In the genomic region with DNA sequence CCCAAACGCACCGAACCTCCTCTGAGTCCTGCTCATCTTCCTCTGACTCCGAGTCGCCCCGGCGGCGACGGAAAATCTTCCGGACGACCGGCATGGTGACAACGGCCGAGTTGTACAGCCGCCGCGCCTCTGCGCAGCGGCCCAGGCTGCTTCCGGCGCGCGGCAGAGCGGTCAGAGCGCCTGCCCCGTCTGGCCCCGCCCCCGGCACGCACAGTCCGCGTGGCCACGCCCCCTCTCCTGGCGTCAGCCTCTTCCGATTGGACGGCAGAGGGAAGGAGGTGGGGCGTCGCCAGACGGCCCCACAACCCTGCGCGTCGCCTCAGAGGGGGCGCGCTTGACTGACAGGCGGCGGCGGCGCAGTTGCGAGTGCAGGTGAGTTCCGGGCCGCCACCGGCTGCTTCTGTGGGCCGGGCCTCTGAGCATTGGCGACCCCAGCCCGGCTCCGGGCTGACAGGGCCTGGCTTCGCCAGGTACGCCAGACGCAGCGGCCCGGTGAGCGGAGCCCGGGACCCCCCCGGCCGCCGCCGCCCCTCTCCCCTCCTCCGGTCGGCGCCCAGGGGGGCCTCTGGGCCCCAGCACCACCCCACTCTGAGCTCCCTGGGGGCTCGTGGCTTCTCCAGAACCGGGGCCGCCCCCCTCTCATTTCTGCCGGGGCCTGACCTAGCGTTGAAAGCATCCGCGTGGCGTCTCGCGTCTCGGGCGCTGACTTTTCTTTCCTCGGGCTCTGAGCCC, we compare ENCODE assay signal across 8 cellular contexts. TPM values are rescaled to one million over a fixed set of nuclear protein-coding genes. Genes with fewer than 3 reads are reported as not detected.
DNase-seq lines count a peak whose midpoint lies in the region; ATAC-seq and TF ChIP-seq lines count a peak whose summit lies in the region.

A gene with protein sequence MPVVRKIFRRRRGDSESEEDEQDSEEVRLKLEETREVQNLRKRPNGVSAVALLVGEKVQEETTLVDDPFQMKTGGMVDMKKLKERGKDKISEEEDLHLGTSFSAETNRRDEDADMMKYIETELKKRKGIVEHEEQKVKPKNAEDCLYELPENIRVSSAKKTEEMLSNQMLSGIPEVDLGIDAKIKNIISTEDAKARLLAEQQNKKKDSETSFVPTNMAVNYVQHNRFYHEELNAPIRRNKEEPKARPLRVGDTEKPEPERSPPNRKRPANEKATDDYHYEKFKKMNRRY (minus strand): TSS at position 148 of the 732 bp plus-strand sequence. CDS start 54 bp downstream, at position 94.
A gene (plus strand): TSS at position 331 of the 732 bp plus-strand sequence. CDS start 17,098 bp downstream, outside the sequence.

- no peak within 1 kb of the TSS for H3K56ac ChIP-seq in H9 (ENCODE audit: insufficient read length, low read depth, low read length)

- peaks cover 6% of the 10 kb centered on the region; the same call in 1 of the 2 replicates for H3K4me1 ChIP-seq in H9 (ENCODE audit: insufficient read depth, low read length)

- H3K27me3 Mint-ChIP-seq in H9 (ENCODE audit: low read depth): no peaks in the 10 kb centered on the region; the same call in 1 of the 2 replicates
- no peaks in the 10 kb centered on the region for H3K27me3 Mint-ChIP-seq in nephron (ENCODE audit: low read depth)

- peak within 1 kb of the TSS; percentile 99 for H3K4me2 ChIP-seq in H9 (ENCODE audit: insufficient read depth, insufficient read length, low read length)

- H3K36me3 ChIP-seq in MG63: peaks cover 29% of the 10 kb centered on the region

- H4K5ac ChIP-seq in H9 (ENCODE audit: insufficient read length, low read depth, low read length): no peak within 1 kb of the TSS

- no peak within 1 kb of the TSS for H3T11ph ChIP-seq in H9 (ENCODE audit: low read length)

- H3K9me3 ChIP-seq in H9 (ENCODE audit: control insufficient read depth, low read depth, low read length) (no peaks in the 10 kb centered on the region), MG63 (no peaks in the 10 kb centered on the region)

- H3K23me2 ChIP-seq in H9 (ENCODE audit: insufficient read length, low read depth, low read length, poor library complexity, severe bottlenecking): peaks cover 10% of the 10 kb centered on the region

- H3K4me1 Mint-ChIP-seq in H9 (peaks cover 41 to 43% of the 10 kb centered on the region in 2 experiments), nephron (peaks cover 43% of the 10 kb centered on the region)

- H3K4ac ChIP-seq in H9 (ENCODE audit: low read depth, low read length): no peak within 1 kb of the TSS

- H3K4me3 ChIP-seq in MG63 (peak within 1 kb of the TSS; percentile 77), fibroblast of the aortic adventitia (ENCODE audit: low read depth, low read length) (peak within 1 kb of the TSS; percentile 99)

- H3K79me2 ChIP-seq in H9 (ENCODE audit: insufficient read depth, low read length): no peaks in the 10 kb centered on the region; the same call in 1 of the 2 replicates

- H3K4me3 Mint-ChIP-seq in H9 (peak within 1 kb of the TSS; percentile 99 to 100), nephron (peak within 1 kb of the TSS; percentile 98 to 100 (median 99))

- H3K9me3 Mint-ChIP-seq in H9: no peaks in the 10 kb centered on the region; a peak in 1 of 5 replicates
- H3K9me3 Mint-ChIP-seq in nephron: no peaks in the 10 kb centered on the region

- peak within 1 kb of the TSS; percentile 63 for H3K18ac ChIP-seq in H9 (ENCODE audit: insufficient read length, low read depth, low read length)

- H3K14ac ChIP-seq in H9 (ENCODE audit: insufficient read depth, low read length): no peak within 1 kb of the TSS; the same call in 1 of the 2 replicates

- no peak within 1 kb of the TSS for H4K8ac ChIP-seq in H9 (replicated peaks; ENCODE audit: insufficient read length, low read depth, low read length)

- DNase-seq in ELF-1 (ENCODE audit: low read depth, low spot score) (peak; percentile 97), H9 (peak; percentile 96), MG63 (peak; percentile 91), SHP77 (lab: John Stamatoyannopoulos, UW) (peak; percentile 92 to 96), fibroblast of the aortic adventitia (ENCODE audit: low read depth) (peak; percentile 87)
- DNase-seq in activated effector memory CD4-positive, alpha-beta T cell treated with Interleukin-2 at 50 U/mL for 16 hours: peak; percentile 95
- peak; percentile 98 for DNase-seq in stimulated activated naive CD8-positive, alpha-beta T cell treated with anti-CD3 and anti-CD28 coated beads, Interleukin-15, Interleukin-2, amounts not matched to agents 100 U/mL and 50 U/mL, for 24 hours

- peak within 1 kb of the TSS; percentile 78 for H3K9ac ChIP-seq in H9 (ENCODE audit: extremely low read depth, insufficient read length, low read length)

- H2AK5ac ChIP-seq in H9 (ENCODE audit: insufficient read length, low read length): no peak within 1 kb of the TSS

- H2AFZ ChIP-seq in H9 (ENCODE audit: low read length): no peak within 1 kb of the TSS

- H3K27me3 ChIP-seq in H9 (ENCODE audit: insufficient read depth, low read length) (no peaks in the 10 kb centered on the region), MG63 (no peaks in the 10 kb centered on the region)

- no peak within 1 kb of the TSS for H2BK12ac ChIP-seq in H9 (ENCODE audit: insufficient read length, low read depth, low read length)

- no peak within 1 kb of the TSS for H3K27ac ChIP-seq in H9 (ENCODE audit: insufficient read length, low read depth, low read length)

- no peak within 1 kb of the TSS for H4K91ac ChIP-seq in H9 (ENCODE audit: insufficient read length, low read depth, low read length)

- H3K27ac Mint-ChIP-seq in H9: peak within 1 kb of the TSS; percentile 87 to 98 (median 96)
- H3K27ac Mint-ChIP-seq in nephron: peak within 1 kb of the TSS; percentile 50 to 93 (median 87)

- peak; percentile 92 for ATAC-seq in stimulated activated naive CD8-positive, alpha-beta T cell treated with anti-CD3 and anti-CD28 coated beads, Interleukin-15, Interleukin-2, amounts not matched to agents 100 U/mL and 50 U/mL, for 24 hours

- H3K79me1 ChIP-seq in H9 (ENCODE audit: insufficient read depth, low read depth, low read length, poor library complexity, severe bottlenecking): no peaks in the 10 kb centered on the region

- H2BK15ac ChIP-seq in H9 (ENCODE audit: low read depth, low read length): no peak within 1 kb of the TSS

- WGBS in H9 (ENCODE audit: extremely low coverage, insufficient read length, low lambda C conversion rate): no CpG with 5 or more reads among the region's 81 CpGs

- H3K36me3 Mint-ChIP-seq in H9 (ENCODE audit: insufficient read depth in 1 of 3, low read depth in 3 of 3) (peaks cover 11 to 26% (median 23%) of the 10 kb centered on the region in 3 experiments), nephron (ENCODE audit: low read depth) (peaks cover 25% of the 10 kb centered on the region)

- H2BK5ac ChIP-seq in H9 (ENCODE audit: insufficient read length, low read length): no peak within 1 kb of the TSS

- H2BK20ac ChIP-seq in H9 (ENCODE audit: low read depth, low read length, poor library complexity, severe bottlenecking): no peak within 1 kb of the TSS

- no peaks in the 10 kb centered on the region for H4K20me1 ChIP-seq in H9 (ENCODE audit: control insufficient read depth, insufficient read depth, insufficient read length)

- TF ChIP-seq CTCF in H9 (conservative IDR thresholded peaks at IDR 0.05): no peak
- TF ChIP-seq CTCF in fibroblast of the aortic adventitia (IDR thresholded peaks at IDR 0.05; ENCODE audit: insufficient read depth, low read length): no peak
- no peak for TF ChIP-seq CTCF in nephron (IDR thresholded peaks at IDR 0.05; ENCODE audit: unreplicated experiment in 3 of 3)

- H3K23ac ChIP-seq in H9 (ENCODE audit: insufficient read length, low read depth, low read length): no peak within 1 kb of the TSS

- no peak within 1 kb of the TSS for H2BK120ac ChIP-seq in H9 (ENCODE audit: low read depth, low read length, poor library complexity, severe bottlenecking)

RNA-seq across cellular contexts. Expression of the first gene that starts in this region (rescaled TPM):
- 37.5 and 43.6 TPM in 2 replicates for total RNA-seq in H9 (2021)
- 48.7 and 116 TPM in 2 replicates for total RNA-seq in MG63 (2014; rRNA removed; shearing (Covaris generic); ENCODE audit: low replicate concordance)
- total RNA-seq in fibroblast of the aortic adventitia (ENCODE audit: low replicate concordance): 37.3 and 107 TPM in 2 replicates

RNA-seq across cellular contexts. Expression of the second gene that starts in this region (rescaled TPM):
- total RNA-seq in H9 (2021) (17.3 and 20.9 TPM in 2 replicates), fibroblast of the aortic adventitia (ENCODE audit: low replicate concordance) (7.5 and 11.4 TPM in 2 replicates)
- 6.2 and 10.2 TPM in 2 replicates for total RNA-seq in MG63 (2014; rRNA removed; shearing (Covaris generic); ENCODE audit: low replicate concordance)
